ENCODE assay signal across 25 cellular contexts in genomic region chr1:30216602-30217001, GRCh38.
"Had no signal": no experiment of that assay in that cellular context is flagged by ENCODE, and none has a peak within 500 bp of the region (broad histone marks: within the 10 kb centered on the region; RNA-seq: fewer than 3 reads in every experiment).

No MANE protein-coding gene starts in this region.

- H3K9me3 ChIP-seq: esophagus muscularis mucosa, gastroesophageal sphincter, heart left ventricle, left lung, prostate gland, right atrium auricular region, sigmoid colon, suprapubic skin, transverse colon had no signal

- FAIRE-seq: endothelial cell of umbilical vein had no signal

- H3K27me3 ChIP-seq: hepatocyte, neural progenitor cell, right atrium auricular region had no signal

- H3K4me3 ChIP-seq: coronary artery, esophagus muscularis mucosa, gastroesophageal sphincter, heart left ventricle, hepatocyte, left lung, neural progenitor cell, prostate gland, right atrium auricular region, sigmoid colon, suprapubic skin, transverse colon had no signal

- H3K27ac ChIP-seq: coronary artery, esophagus muscularis mucosa, foreskin keratinocyte, gastroesophageal sphincter, heart left ventricle, hepatocyte, left lung, neural progenitor cell, prostate gland, right atrium auricular region, sigmoid colon, suprapubic skin, transverse colon had no signal

- H2AFZ ChIP-seq: hepatocyte, neural progenitor cell had no signal

- DNase-seq: dermis blood vessel endothelial cell; effector memory CD4-positive, alpha-beta T cell; foreskin keratinocyte; heart left ventricle; left cardiac atrium; left lung; mammary epithelial cell; mesendoderm; midbrain; naive thymus-derived CD4-positive, alpha-beta T cell; nucleus accumbens; sigmoid colon; stimulated activated CD4-positive, alpha-beta T cell treated with anti-CD3 and anti-CD28 coated beads, Interleukin-4, amount 100 ng/mL, for 4 hours; stimulated activated naive CD8-positive, alpha-beta T cell treated with anti-CD3 and anti-CD28 coated beads, Interleukin-15, amount 100 ng/mL, for 72 hours; transverse colon had no signal

- H3K36me3 ChIP-seq: esophagus muscularis mucosa, gastroesophageal sphincter, heart left ventricle, left lung, neural progenitor cell, prostate gland, right atrium auricular region, sigmoid colon, suprapubic skin, transverse colon had no signal

- H3K4me2 ChIP-seq: hepatocyte, neural progenitor cell had no signal

- H3K9ac ChIP-seq: neural progenitor cell had no signal

- H3K4me1 ChIP-seq: foreskin keratinocyte, gastroesophageal sphincter, heart left ventricle, left lung, neural progenitor cell, prostate gland, right atrium auricular region, sigmoid colon, suprapubic skin, transverse colon had no signal

- ATAC-seq: foreskin keratinocyte; gastroesophageal sphincter; heart left ventricle; left cardiac atrium; left lung; naive thymus-derived CD4-positive, alpha-beta T cell; stimulated activated memory B cell treated with anti-CD40 and anti-IgM and Interleukin-4, amounts not matched to agents 10 μg/mL and 1 μg/mL and 100 μg/mL, for 72 hours; stimulated activated naive CD8-positive, alpha-beta T cell treated with anti-CD3 and anti-CD28 coated beads, Interleukin-15, amount 100 ng/mL, for 72 hours had no signal
